Comparison of ENCODE assay signal across 11 cellular contexts in genomic region chr1:93670141-93670540, GRCh38. TPM values are rescaled to one million over a fixed set of nuclear protein-coding genes. Genes with fewer than 3 reads are reported as not detected.
DNase-seq lines count a peak whose midpoint lies in the region; ATAC-seq and TF ChIP-seq lines count a peak whose summit lies in the region.
"Had no signal": no experiment of that assay in that cellular context is flagged by ENCODE, and none has a peak within 500 bp of the region (broad histone marks: within the 10 kb centered on the region; RNA-seq: fewer than 3 reads in every experiment).

No MANE protein-coding gene starts in this region.

- ATAC-seq in gastroesophageal sphincter (no peak), gastrocnemius medialis (peak; percentile 90 to 93), HG03045 (IDR thresholded peaks at IDR 0.05; ENCODE audit: unreplicated experiment) (no peak), GM21619 (IDR thresholded peaks at IDR 0.05; ENCODE audit: unreplicated experiment) (no peak)

- no peaks in the 10 kb centered on the region for H3K9me3 ChIP-seq in gastroesophageal sphincter
- H3K9me3 ChIP-seq in gastrocnemius medialis = no peaks in the 10 kb centered on the region
- H3K9me3 ChIP-seq: tibial nerve had no signal

- no peak overlapping the region for H3K27ac Mint-ChIP-seq in chondrocyte (ENCODE audit: unreplicated experiment)

- H3K36me3 Mint-ChIP-seq in chondrocyte (ENCODE audit: low read depth) = peaks cover 3% of the 10 kb centered on the region

- no peaks in the 10 kb centered on the region for H3K9me3 Mint-ChIP-seq in chondrocyte (ENCODE audit: low read depth)

- peaks cover 20 to 93% (median 28%) of the 10 kb centered on the region in 3 donors for H3K4me1 ChIP-seq in gastroesophageal sphincter
- H3K4me1 ChIP-seq in gastrocnemius medialis = peaks cover 36 to 68% of the 10 kb centered on the region in 2 donors

- no peak for TF ChIP-seq CTCF in gastroesophageal sphincter (IDR thresholded peaks at IDR 0.05)
- no peak for TF ChIP-seq CTCF in gastrocnemius medialis (IDR thresholded peaks at IDR 0.05 in 4 of 5, conservative IDR thresholded peaks at IDR 0.05 in 1 of 5)
- no peak for TF ChIP-seq CTCF in chondrocyte (IDR thresholded peaks at IDR 0.05)

- H3K4me1 Mint-ChIP-seq in chondrocyte (ENCODE audit: low read depth) = peaks cover 67% of the 10 kb centered on the region

- DNase-seq in HCEC 1CT (peak; percentile 79), T1000 (lab: John Stamatoyannopoulos, UW) (peak; percentile 46), gastrocnemius medialis (peak; percentile 59 to 65), chondrocyte (ENCODE audit: low spot score) (no peak)
- DNase-seq in stimulated activated CD4-positive, alpha-beta T cell treated with anti-CD3 and anti-CD28 coated beads, Interleukin-4, amount 100 ng/mL, for 1 hour = no peak
- DNase-seq: NCI-H526 had no signal

- H3K27me3 ChIP-seq in gastroesophageal sphincter (no peaks in the 10 kb centered on the region), gastrocnemius medialis (no peaks in the 10 kb centered on the region)
- H3K27me3 ChIP-seq: tibial nerve had no signal

- TF ChIP-seq POLR2A in gastroesophageal sphincter (IDR thresholded peaks at IDR 0.05) = no peak
- TF ChIP-seq POLR2A in gastrocnemius medialis (IDR thresholded peaks at IDR 0.05) = no peak

- no peak overlapping the region for H3K4me3 Mint-ChIP-seq in chondrocyte (ENCODE audit: unreplicated experiment)

- TF ChIP-seq EP300 in gastroesophageal sphincter (IDR thresholded peaks at IDR 0.05) = no peak

- intact Hi-C loops in gastrocnemius medialis (cut with DNase I; ENCODE audit: low total_unique reads) = no loop called here

- no peaks in the 10 kb centered on the region for H3K27me3 Mint-ChIP-seq in chondrocyte (ENCODE audit: low read depth)

- in situ Hi-C loops in gastrocnemius medialis (cut with MboI; ENCODE audit: low sequenced_read_pairs in 4 of 4) = no loop called here

- no CpG with 5 or more reads among the region's 1 CpG for WGBS in gastroesophageal sphincter (ENCODE audit: low coverage in 1 of 2), 2 donors

- H3K4me3 ChIP-seq in gastroesophageal sphincter = no peak overlapping the region
- no peak overlapping the region for H3K4me3 ChIP-seq in gastrocnemius medialis
- H3K4me3 ChIP-seq: tibial nerve had no signal

- H3K27ac ChIP-seq in gastroesophageal sphincter (peak overlapping the region in 3 of 4 donors; percentile 3 to 65 (median 43)), gastrocnemius medialis (peak overlapping the region in 3 of 4 donors; percentile 53 to 71 (median 56))
- H3K27ac ChIP-seq: HL-60 had no signal

- H3K36me3 ChIP-seq in gastroesophageal sphincter = peaks cover 0 to 26% of the 10 kb centered on the region in 2 donors
- no peaks in the 10 kb centered on the region for H3K36me3 ChIP-seq in gastrocnemius medialis
- H3K36me3 ChIP-seq: tibial nerve had no signal

RNA-seq across cellular contexts. Expression of gene BCAR3, which starts 11.5 kb away (rescaled TPM):
- 10 to 100 TPM; 33.9 to 40.2 (median 38.3) TPM for total RNA-seq in gastroesophageal sphincter
- 10 to 100 TPM; 17.1 to 25.0 (median 22.9) TPM for total RNA-seq in gastrocnemius medialis
- total RNA-seq in chondrocyte = 12.1 to 20.6 TPM (median 18.5 TPM) in 3 replicates

Comparison
In these comparisons a context has a peak if more than half of its experiments do, and no peak if none do; other contexts are left out.
1. DNase-seq: peak in HCEC 1CT (single experiment), T1000 (single experiment) and gastrocnemius medialis (2 of 2); none in stimulated activated CD4-positive, alpha-beta T cell treated with anti-CD3 and anti-CD28 coated beads, Interleukin-4, amount 100 ng/mL, for 1 hour (single experiment) and chondrocyte (single experiment).
2. ATAC-seq: peak in gastrocnemius medialis (2 of 2); none in gastroesophageal sphincter (single experiment), HG03045 (single experiment) and GM21619 (single experiment).